9 cellular contexts compared by ENCODE assay signal in genomic region chr16:3364774-3365427, GRCh38. TPM values are rescaled to one million over a fixed set of nuclear protein-coding genes. Genes with fewer than 3 reads are reported as not detected.
DNase-seq lines count a peak whose midpoint lies in the region; ATAC-seq, FAIRE-seq and TF ChIP-seq lines count a peak whose summit lies in the region.
"Had no signal": no experiment of that assay in that cellular context is flagged by ENCODE, and none has a peak within 500 bp of the region (broad histone marks: within the 10 kb centered on the region; RNA-seq: fewer than 3 reads in every experiment).

No MANE protein-coding gene starts in this region.

- H3K79me2 ChIP-seq in trophoblast cell (ENCODE audit: control insufficient read depth, insufficient read depth, low read length, poor library complexity) = no peaks in the 10 kb centered on the region

- H3K23ac ChIP-seq in trophoblast cell (ENCODE audit: low read length) = no peak overlapping the region

- H3K27ac ChIP-seq in trophoblast cell (ENCODE audit: low read depth, low read length) = no peak overlapping the region
- peak overlapping the region; percentile 38 for H3K27ac ChIP-seq in thymus (ENCODE audit: low read depth)
- H3K27ac ChIP-seq: cardiac muscle cell had no signal

- H3K4me1 ChIP-seq in trophoblast cell (ENCODE audit: control insufficient read depth in 1 of 2, insufficient read depth in 2 of 2, low read length in 2 of 2) (no peaks in the 10 kb centered on the region), thymus (ENCODE audit: control insufficient read depth, insufficient read depth, low read length) (no peaks in the 10 kb centered on the region)

- no peaks in the 10 kb centered on the region for H3K36me3 ChIP-seq in trophoblast cell (ENCODE audit: control insufficient read depth in 1 of 2, insufficient read depth in 2 of 2, low read length in 2 of 2)
- no peaks in the 10 kb centered on the region for H3K36me3 ChIP-seq in thymus (ENCODE audit: control insufficient read depth, insufficient read depth)
- H3K36me3 ChIP-seq: cardiac muscle cell had no signal

- H3K4me2 ChIP-seq in trophoblast cell (ENCODE audit: low read length) = no peak overlapping the region

- H2BK120ac ChIP-seq in trophoblast cell (ENCODE audit: insufficient read depth, low read length, poor library complexity) = no peak overlapping the region

- H3K4ac ChIP-seq in trophoblast cell (ENCODE audit: low read depth, low read length) = no peak overlapping the region

- H3K18ac ChIP-seq in trophoblast cell (ENCODE audit: low read length) = no peak overlapping the region

- H4K91ac ChIP-seq in trophoblast cell (ENCODE audit: low read depth, low read length) = no peak overlapping the region

- no peak overlapping the region for H4K8ac ChIP-seq in trophoblast cell (ENCODE audit: low read depth, low read length)

- no peak overlapping the region for H2BK12ac ChIP-seq in trophoblast cell (ENCODE audit: low read length)

- H2AFZ ChIP-seq in trophoblast cell (ENCODE audit: insufficient read depth, low read length, poor library complexity) = no peak overlapping the region

- H3K27me3 ChIP-seq in trophoblast cell (ENCODE audit: insufficient read depth, low read length) = no peaks in the 10 kb centered on the region
- no peaks in the 10 kb centered on the region for H3K27me3 ChIP-seq in thymus (ENCODE audit: control insufficient read depth, insufficient read depth)
- H3K27me3 ChIP-seq: cardiac muscle cell had no signal

- no peak overlapping the region for H2BK5ac ChIP-seq in trophoblast cell (ENCODE audit: low read depth, low read length, poor library complexity)

- no peak for TF ChIP-seq CTCF in foreskin fibroblast (IDR thresholded peaks at IDR 0.05; ENCODE audit: low read depth, low read length)

- H3K4me3 ChIP-seq in foreskin fibroblast (ENCODE audit: low read depth in 1 of 2, low read length in 2 of 2) (peak overlapping the region; percentile 51 to 70), trophoblast cell (ENCODE audit: low read depth, low read length) (no peak overlapping the region), thymus (ENCODE audit: low read length) (peak overlapping the region; percentile 31)
- H3K4me3 ChIP-seq: cardiac muscle cell had no signal

- peak; percentile 74 for ATAC-seq in HG03097 (IDR thresholded peaks at IDR 0.05; ENCODE audit: low FRiP score, unreplicated experiment)
- ATAC-seq in HG03469 (IDR thresholded peaks at IDR 0.05; ENCODE audit: unreplicated experiment) = no peak

- peak; percentile 41 for FAIRE-seq in RCC 7860 (lab: Jason Lieb, UNC)

- no peaks in the 10 kb centered on the region for H3K79me1 ChIP-seq in trophoblast cell (ENCODE audit: low read length)

- WGBS in trophoblast cell (ENCODE audit: extremely low coverage, insufficient coverage, insufficient read length) = no CpG with 5 or more reads among the region's 42 CpGs
- WGBS in thymus = 22% methylated on average over 42 of the region's 42 CpGs

- no peak overlapping the region for H3K14ac ChIP-seq in trophoblast cell (ENCODE audit: low read length)

- no peak overlapping the region for H4K12ac ChIP-seq in trophoblast cell (ENCODE audit: low read depth, low read length)

- DNase-seq in ELF-1 (ENCODE audit: low read depth, low spot score) (peak; percentile 97), RCC 7860 (ENCODE audit: low spot score) (peak; percentile 77), foreskin fibroblast (peak; percentile 93 to 97), trophoblast cell (peak; percentile 80 to 86)
- DNase-seq in activated effector memory CD4-positive, alpha-beta T cell treated with anti-CD3 and anti-CD28 coated beads, Interleukin-2, amount 50 U/mL, for 16 hours = peak; percentile 93

- H3K9ac ChIP-seq in trophoblast cell (ENCODE audit: low read length) = no peak overlapping the region

- H3K9me3 ChIP-seq in trophoblast cell (ENCODE audit: insufficient read depth, low read depth, low read length) (peaks cover 15% of the 10 kb centered on the region), thymus (ENCODE audit: control insufficient read depth) (peaks cover 4% of the 10 kb centered on the region)

- no peak overlapping the region for H2AK5ac ChIP-seq in trophoblast cell (ENCODE audit: low read length)

RNA-seq across cellular contexts. Expression of gene OR2C1, which starts 9.2 kb away (rescaled TPM):
- 0.04 and 0.07 TPM in 2 replicates for polyA plus RNA-seq in trophoblast cell (2013)
- 0.21 TPM for polyA plus RNA-seq in thymus

RNA-seq across cellular contexts. Expression of gene ZSCAN32, which starts 35.9 kb away (rescaled TPM):
- 8.3 and 9.3 TPM in 2 replicates for polyA plus RNA-seq in trophoblast cell (2013)
- 16.3 TPM for polyA plus RNA-seq in thymus

RNA-seq across cellular contexts. Expression of gene ZNF174, which starts 36.1 kb away (rescaled TPM):
- polyA plus RNA-seq in trophoblast cell (2013) = 6.0 and 6.1 TPM in 2 replicates
- polyA plus RNA-seq in thymus = 7.0 TPM

RNA-seq across cellular contexts. Expression of gene ZNF75A, which starts 59.6 kb away (rescaled TPM):
- polyA plus RNA-seq in trophoblast cell (2013) = 17.4 and 17.5 TPM in 2 replicates
- polyA plus RNA-seq in thymus = 44.7 TPM

RNA-seq across cellular contexts. Expression of gene TIGD7, which starts 59.7 kb away (rescaled TPM):
- polyA plus RNA-seq in trophoblast cell (2013) = 1.8 and 2.1 TPM in 2 replicates
- polyA plus RNA-seq in thymus = 9.8 TPM
